Comparison of ENCODE assay signal across 15 cellular contexts in genomic region chr10:76127984-76128589, GRCh38.
A peak's percentile ranks its signal among the peaks of the same experiment; 100 is the strongest.
DNase-seq lines count a peak whose midpoint lies in the region; ATAC-seq and TF ChIP-seq lines count a peak whose summit lies in the region.
"Had no signal": no experiment of that assay in that cellular context is flagged by ENCODE, and none has a peak within 500 bp of the region (broad histone marks: within the 10 kb centered on the region; RNA-seq: fewer than 3 reads in every experiment).

No MANE protein-coding gene starts in this region.

- no peaks in the 10 kb centered on the region for H3K9me2 ChIP-seq in Karpas-422 (replicated peaks; ENCODE audit: insufficient read depth, low read length)

- H3K27ac ChIP-seq in Karpas-422 (ENCODE audit: low read length) (no peak overlapping the region), fibroblast of lung (ENCODE audit: insufficient read depth, low read length) (no peak overlapping the region), upper lobe of left lung (peak overlapping the region in 1 of 4 donors; percentile 40)
- H3K27ac ChIP-seq: RWPE1, SJSA1 had no signal

- no peaks in the 10 kb centered on the region for H3K79me2 ChIP-seq in Karpas-422 (ENCODE audit: low read length)
- H3K79me2 ChIP-seq in fibroblast of lung (ENCODE audit: control insufficient read depth, insufficient read depth, low read length) = no peaks in the 10 kb centered on the region

- H3K36me3 Mint-ChIP-seq in nephron (ENCODE audit: low read depth) = no peaks in the 10 kb centered on the region
- no peaks in the 10 kb centered on the region for H3K36me3 Mint-ChIP-seq in activated CD4-positive, alpha-beta memory T cell treated with anti-CD3 and anti-CD28 coated beads, Interleukin-2, amount 10 ng/mL, durations not matched to agents 7 days and 5 days (ENCODE audit: low read depth)
- H3K36me3 Mint-ChIP-seq: CD8-positive, alpha-beta T cell had no signal

- peaks cover 20% of the 10 kb centered on the region for H3K4me1 Mint-ChIP-seq in nephron
- H3K4me1 Mint-ChIP-seq in activated CD4-positive, alpha-beta memory T cell treated with anti-CD3 and anti-CD28 coated beads, Interleukin-2, amount 10 ng/mL, durations not matched to agents 7 days and 5 days = no peaks in the 10 kb centered on the region

- CTCF ChIA-PET in activated CD4-positive, alpha-beta memory T cell treated with anti-CD3 and anti-CD28 coated beads, Interleukin-2, amount 10 ng/mL, durations not matched to agents 7 days and 5 days (lab: Charles Lee) = interaction anchor here (0.6 kb wide), 1 partner anchor 356 kb away, joined by 3 read pairs; no protein-coding TSS in a partner anchor

- ATAC-seq in upper lobe of left lung (ENCODE audit: low FRiP score in 2 of 2) = peak; percentile 39 to 54
- ATAC-seq in HG03432 (IDR thresholded peaks at IDR 0.05; ENCODE audit: unreplicated experiment) = no peak
- ATAC-seq: CD8-positive, alpha-beta T cell had no signal

- H3K9me3 ChIP-seq in Karpas-422 (ENCODE audit: low read length) (no peaks in the 10 kb centered on the region), fibroblast of lung (ENCODE audit: control insufficient read depth, insufficient read depth, low read depth, low read length) (no peaks in the 10 kb centered on the region), upper lobe of left lung (no peaks in the 10 kb centered on the region)
- H3K9me3 ChIP-seq: BE2C, SJSA1 had no signal

- H3K4me2 ChIP-seq in Karpas-422 (ENCODE audit: low read depth, low read length, poor library complexity, severe bottlenecking) (no peak overlapping the region), fibroblast of lung (ENCODE audit: extremely low read depth, insufficient read depth, low read length) (no peak overlapping the region)

- TF ChIP-seq CTCF in fibroblast of lung (conservative IDR thresholded peaks at IDR 0.05 in 1 of 2, IDR thresholded peaks at IDR 0.05 in 1 of 2; ENCODE audit: low read depth in 1 of 2, low read length in 2 of 2) (no peak), nephron (IDR thresholded peaks at IDR 0.05; ENCODE audit: unreplicated experiment in 3 of 3) (no peak), upper lobe of left lung (IDR thresholded peaks at IDR 0.05) (no peak), GM20000 (IDR thresholded peaks at IDR 0.05; ENCODE audit: extremely low read depth, missing control alignments) (no peak)

- 66 to 79% methylated on average over 6 of the region's 6 CpGs for WGBS in upper lobe of left lung, 2 donors

- H3K36me3 ChIP-seq in Karpas-422 (ENCODE audit: insufficient read depth, low read length) (no peaks in the 10 kb centered on the region), fibroblast of lung (ENCODE audit: control insufficient read depth, insufficient read depth, low read length) (no peaks in the 10 kb centered on the region), upper lobe of left lung (no peaks in the 10 kb centered on the region)
- H3K36me3 ChIP-seq: BE2C, SJSA1 had no signal

- H3K27me3 Mint-ChIP-seq in nephron (ENCODE audit: low read depth) = peaks cover 13% of the 10 kb centered on the region
- H3K27me3 Mint-ChIP-seq in activated CD4-positive, alpha-beta memory T cell treated with anti-CD3 and anti-CD28 coated beads, Interleukin-2, amount 10 ng/mL, durations not matched to agents 7 days and 5 days = no peaks in the 10 kb centered on the region

- no peaks in the 10 kb centered on the region for H3K9me3 Mint-ChIP-seq in nephron
- H3K9me3 Mint-ChIP-seq in activated CD4-positive, alpha-beta memory T cell treated with anti-CD3 and anti-CD28 coated beads, Interleukin-2, amount 10 ng/mL, durations not matched to agents 7 days and 5 days = no peaks in the 10 kb centered on the region
- H3K9me3 Mint-ChIP-seq: CD8-positive, alpha-beta T cell had no signal

- POLR2A ChIA-PET in activated CD4-positive, alpha-beta memory T cell treated with anti-CD3 and anti-CD28 coated beads, Interleukin-2, amount 10 ng/mL, durations not matched to agents 7 days and 5 days (lab: Charles Lee) = no interaction called here

- no peak for TF ChIP-seq POLR2A in upper lobe of left lung (IDR thresholded peaks at IDR 0.05)

- H3K4me1 ChIP-seq in Karpas-422 (ENCODE audit: low read length) (no peaks in the 10 kb centered on the region), fibroblast of lung (ENCODE audit: control insufficient read depth, extremely low read depth, insufficient read depth, low read length) (no peaks in the 10 kb centered on the region), upper lobe of left lung (peaks cover 0 to 19% (median 5%) of the 10 kb centered on the region in 4 donors)
- H3K4me1 ChIP-seq: BE2C, SJSA1 had no signal

- H3K9ac ChIP-seq in Karpas-422 (ENCODE audit: low read length) (no peak overlapping the region), fibroblast of lung (ENCODE audit: insufficient read depth, low read length) (no peak overlapping the region)

- peak in 1 of 4 donors; percentile 41 for TF ChIP-seq EP300 in upper lobe of left lung (IDR thresholded peaks at IDR 0.05)

- H4K20me1 ChIP-seq in Karpas-422 (ENCODE audit: insufficient read depth, low read depth, low read length) = no peaks in the 10 kb centered on the region
- no peaks in the 10 kb centered on the region for H4K20me1 ChIP-seq in fibroblast of lung (ENCODE audit: control insufficient read depth, extremely low read depth, insufficient read depth, low read length)

- peak overlapping the region in 1 of 3 experiments; percentile 1 for H3K4me3 Mint-ChIP-seq in nephron
- H3K4me3 Mint-ChIP-seq in activated CD4-positive, alpha-beta memory T cell treated with anti-CD3 and anti-CD28 coated beads, Interleukin-2, amount 10 ng/mL, durations not matched to agents 7 days and 5 days = no peak overlapping the region
- H3K4me3 Mint-ChIP-seq: CD8-positive, alpha-beta T cell had no signal

- H3K27me3 ChIP-seq in Karpas-422 (ENCODE audit: low read length) = no peaks in the 10 kb centered on the region
- no peaks in the 10 kb centered on the region for H3K27me3 ChIP-seq in fibroblast of lung (ENCODE audit: control insufficient read depth, insufficient read depth, low read length)
- H3K27me3 ChIP-seq in upper lobe of left lung = no peaks in the 10 kb centered on the region
- H3K27me3 ChIP-seq: BE2C, SJSA1 had no signal

- H3K27ac Mint-ChIP-seq in nephron = peak overlapping the region; percentile 80 to 96 (median 84)
- no peak overlapping the region for H3K27ac Mint-ChIP-seq in activated CD4-positive, alpha-beta memory T cell treated with anti-CD3 and anti-CD28 coated beads, Interleukin-2, amount 10 ng/mL, durations not matched to agents 7 days and 5 days
- H3K27ac Mint-ChIP-seq: CD8-positive, alpha-beta T cell had no signal

- DNase-seq in Karpas-422 (peak; percentile 25), fibroblast of lung (ENCODE audit: low read depth in 2 of 2) (peak; percentile 11 to 57), upper lobe of left lung (no peak), GM20000 (ENCODE audit: low spot score) (no peak)
- no peak for DNase-seq in activated CD4-positive, alpha-beta memory T cell treated with anti-CD3 and anti-CD28 coated beads, Interleukin-2, amount 10 ng/mL, durations not matched to agents 7 days and 5 days
- DNase-seq: BE2C; CD8-positive, alpha-beta T cell; HCEC 1CT; NCI-H1436 treated with DMSO at 0.1 percent for 48 hours; NCI-H2081 treated with DMSO at 0.1 percent for 48 hours; NCI-H526 had no signal

- H2AFZ ChIP-seq in Karpas-422 (ENCODE audit: low read length) (no peak overlapping the region), fibroblast of lung (ENCODE audit: low read length) (no peak overlapping the region)

- no peak overlapping the region for H3K4me3 ChIP-seq in Karpas-422 (ENCODE audit: low read length)
- no peak overlapping the region for H3K4me3 ChIP-seq in fibroblast of lung (replicated peaks in 1 of 4; ENCODE audit: control extremely low read depth in 1 of 4, insufficient read depth in 1 of 4, low read depth in 3 of 4, low read length in 4 of 4)
- H3K4me3 ChIP-seq in upper lobe of left lung = no peak overlapping the region
- H3K4me3 ChIP-seq: SJSA1 had no signal

Comparison
In these comparisons a context has a peak if more than half of its experiments do, and no peak if none do; other contexts are left out.
1. DNase-seq: peak in Karpas-422 (single experiment) and fibroblast of lung (2 of 2); none in upper lobe of left lung (0 of 2), GM20000 (single experiment) and activated CD4-positive, alpha-beta memory T cell treated with anti-CD3 and anti-CD28 coated beads, Interleukin-2, amount 10 ng/mL, durations not matched to agents 7 days and 5 days (single experiment).